Comparison of ENCODE assay signal across 19 cellular contexts in the genomic region with DNA sequence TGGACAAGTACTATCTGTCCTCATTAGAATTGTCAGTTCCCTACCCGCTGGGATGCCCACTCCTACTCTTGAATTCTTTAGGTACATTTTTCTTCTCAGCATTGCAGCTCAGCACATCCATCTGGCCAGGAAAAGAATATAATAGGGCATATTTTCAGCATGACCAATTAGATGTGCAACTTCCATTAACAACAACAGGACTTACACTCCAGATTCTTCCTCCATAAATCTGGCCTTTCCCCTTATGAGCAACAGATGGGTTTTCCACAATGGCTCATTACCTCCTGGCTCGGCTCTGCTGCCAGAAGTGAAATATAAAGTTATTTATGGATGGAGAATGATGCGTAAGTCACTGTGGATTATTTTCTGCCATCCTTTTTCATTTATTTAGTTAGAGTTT.
A peak's percentile ranks its signal among the peaks of the same experiment; 100 is the strongest.
DNase-seq lines count a peak whose midpoint lies in the region; ATAC-seq, FAIRE-seq and TF ChIP-seq lines count a peak whose summit lies in the region.
"Had no signal": no experiment of that assay in that cellular context is flagged by ENCODE, and none has a peak within 500 bp of the region (broad histone marks: within the 10 kb centered on the region; RNA-seq: fewer than 3 reads in every experiment).

No MANE protein-coding gene starts in this region.

- POLR2A ChIA-PET in BJ (lab: Charles Lee), result interaction anchor here (0.5 to 0.6 kb wide), 2 partner anchors 9 to 1057 kb away, joined by 3 read pairs; no protein-coding TSS in a partner anchor

- H3K9me3 Mint-ChIP-seq in mesothelial cell of epicardium, result peaks cover 16% of the 10 kb centered on the region

- no peak for FAIRE-seq in GM19239 (lab: Jason Lieb, UNC)

- CTCF ChIA-PET in BJ (lab: Yijun Ruan, JAX), result interaction anchor here (0.7 kb wide), 1 partner anchor 21 kb away, joined by 3 read pairs; no protein-coding TSS in a partner anchor

- peaks cover 7% of the 10 kb centered on the region for H3K36me3 Mint-ChIP-seq in mesothelial cell of epicardium
- H3K36me3 Mint-ChIP-seq: activated naive CD8-positive, alpha-beta T cell treated with anti-CD3 and anti-CD28 coated beads, Interleukin-2, amount 10 ng/mL, durations not matched to agents 7 days and 5 days; CD4-positive, alpha-beta memory T cell; IgD-negative memory B cell; naive B cell had no signal

- H3K27me3 Mint-ChIP-seq in mesothelial cell of epicardium (ENCODE audit: low read depth), result no peaks in the 10 kb centered on the region
- H3K27me3 Mint-ChIP-seq: IgD-negative memory B cell had no signal

- no peak overlapping the region for H3K4me3 ChIP-seq in BJ (ENCODE audit: low read depth, low read length)
- H3K4me3 ChIP-seq: heart right ventricle, Peyer's patch had no signal

- peaks cover 28% of the 10 kb centered on the region for H3K4me1 Mint-ChIP-seq in mesothelial cell of epicardium
- H3K4me1 Mint-ChIP-seq: CD4-positive, alpha-beta memory T cell; IgD-negative memory B cell; naive B cell had no signal

- peak overlapping the region; percentile 69 for H3K27ac Mint-ChIP-seq in mesothelial cell of epicardium
- H3K27ac Mint-ChIP-seq: activated naive CD8-positive, alpha-beta T cell treated with anti-CD3 and anti-CD28 coated beads, Interleukin-2, amount 10 ng/mL, durations not matched to agents 7 days and 5 days; CD4-positive, alpha-beta memory T cell; IgD-negative memory B cell had no signal

- H3K4me3 Mint-ChIP-seq in mesothelial cell of epicardium, result no peak overlapping the region
- H3K4me3 Mint-ChIP-seq: activated naive CD8-positive, alpha-beta T cell treated with anti-CD3 and anti-CD28 coated beads, Interleukin-2, amount 10 ng/mL, durations not matched to agents 7 days and 5 days; CD4-positive, alpha-beta memory T cell; dendritic cell treated with granulocyte-macrophage colony-stimulating factor and Interleukin-4, amounts not matched to agents 40 ng/mL and 50 ng/mL, for 4 days; IgD-negative memory B cell; naive B cell had no signal

- no peaks in the 10 kb centered on the region for H3K27me3 ChIP-seq in BJ (ENCODE audit: control insufficient read depth, insufficient read depth, low read length)
- H3K27me3 ChIP-seq: heart right ventricle, Peyer's patch had no signal

- TF ChIP-seq CTCF in BJ (IDR thresholded peaks at IDR 0.05; ENCODE audit: insufficient read depth, low read depth, low read length) (no peak), mesothelial cell of epicardium (IDR thresholded peaks at IDR 0.05; ENCODE audit: unreplicated experiment) (no peak)

- no peaks in the 10 kb centered on the region for H3K36me3 ChIP-seq in BJ (ENCODE audit: control insufficient read depth, insufficient read depth, low read length)
- H3K36me3 ChIP-seq: heart right ventricle, Peyer's patch had no signal

- peak; percentile 93 for DNase-seq in BJ (ENCODE audit: low read depth)
- peak; percentile 57 for DNase-seq in LHCN-M2 (ENCODE audit: low read depth)
- peak; percentile 58 to 93 for DNase-seq in dermis microvascular lymphatic vessel endothelial cell (ENCODE audit: low read depth in 2 of 2)
- DNase-seq in mesothelial cell of epicardium (ENCODE audit: low spot score in 2 of 2, unreplicated experiment in 2 of 2), result no peak
- DNase-seq in GOT3 (lab: John Stamatoyannopoulos, UW), result no peak
- DNase-seq in GM19239 (ENCODE audit: insufficient read length, low spot score), result no peak
- DNase-seq: activated CD4-positive, CD25-positive, alpha-beta regulatory T cell treated with anti-CD3 and anti-CD28 coated beads, Interleukin-2, amount 50 U/mL, for 72 hours; activated naive CD8-positive, alpha-beta T cell treated with anti-CD3 and anti-CD28 coated beads, Interleukin-2, amount 10 ng/mL, durations not matched to agents 7 days and 5 days; CD4-positive, alpha-beta memory T cell; heart right ventricle; left colon; naive B cell; NCI-H748 treated with DMSO at 0.1 percent for 48 hours; Peyer's patch; T-helper 1 cell had no signal

- no peak for ATAC-seq in HG03469 (IDR thresholded peaks at IDR 0.05; ENCODE audit: unreplicated experiment)
- no peak for ATAC-seq in GM21528 (IDR thresholded peaks at IDR 0.05; ENCODE audit: low FRiP score, unreplicated experiment)
- ATAC-seq: left colon had no signal

Comparison
In these comparisons a context has a peak if more than half of its experiments do, and no peak if none do; other contexts are left out.
1. DNase-seq: peak in BJ (single experiment), LHCN-M2 (single experiment) and dermis microvascular lymphatic vessel endothelial cell (2 of 2); none in mesothelial cell of epicardium (0 of 2), GOT3 (single experiment) and GM19239 (single experiment).